21 cellular contexts compared by ENCODE assay signal in the genomic region with DNA sequence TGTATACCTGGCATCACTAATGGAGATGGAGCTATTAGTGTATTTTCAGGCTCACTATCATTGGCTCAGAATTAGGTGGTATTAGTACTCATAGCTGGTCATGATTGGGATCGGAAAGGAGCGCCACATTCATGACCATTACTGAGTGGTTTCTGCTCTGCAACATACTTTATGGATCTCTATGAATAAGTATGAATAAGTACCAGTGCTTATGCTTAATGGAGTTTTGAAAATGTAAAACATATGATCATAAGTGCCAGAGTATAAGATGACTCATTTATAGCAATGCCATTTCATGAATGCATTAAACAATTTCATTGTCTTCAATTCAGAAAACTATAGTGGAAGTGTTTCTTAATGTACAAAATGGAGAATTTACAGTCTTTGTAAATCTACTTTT.
DNase-seq lines count a peak whose midpoint lies in the region; ATAC-seq and TF ChIP-seq lines count a peak whose summit lies in the region.
"Had no signal": no experiment of that assay in that cellular context is flagged by ENCODE, and none has a peak within 500 bp of the region (broad histone marks: within the 10 kb centered on the region; RNA-seq: fewer than 3 reads in every experiment).

No MANE protein-coding gene starts in this region.

- H3K27me3 Mint-ChIP-seq in H9 (ENCODE audit: low read depth) (no peaks in the 10 kb centered on the region), GM23338 (ENCODE audit: insufficient read depth, low read depth, poor library complexity) (peaks cover 3% of the 10 kb centered on the region), WTC11 (ENCODE audit: low read depth) (no peaks in the 10 kb centered on the region)
- H3K27me3 Mint-ChIP-seq: CD4-positive, alpha-beta memory T cell; IgD-negative memory B cell had no signal

- no peak overlapping the region for H2AK5ac ChIP-seq in H9 (ENCODE audit: insufficient read length, low read length)

- H3F3A ChIP-seq in GM23338 (replicated peaks; ENCODE audit: low read depth) = no peaks in the 10 kb centered on the region

- H3K14ac ChIP-seq in H9 (ENCODE audit: insufficient read depth, low read length) = no peak overlapping the region

- no peak overlapping the region for H3K4me3 Mint-ChIP-seq in H9
- no peak overlapping the region for H3K4me3 Mint-ChIP-seq in GM23338
- H3K4me3 Mint-ChIP-seq in WTC11 = no peak overlapping the region
- H3K4me3 Mint-ChIP-seq: CD4-positive, alpha-beta memory T cell had no signal

- H3K27ac ChIP-seq in HEK293 (ENCODE audit: extremely low read depth, low read depth, low read length) (no peak overlapping the region), RWPE2 (ENCODE audit: poor library complexity, severe bottlenecking) (peak overlapping the region; percentile 27), epithelial cell of prostate (peak overlapping the region; percentile 77), H9 (ENCODE audit: insufficient read length, low read depth, low read length) (no peak overlapping the region), GM23338 (ENCODE audit: low read depth) (no peak overlapping the region)
- H3K27ac ChIP-seq: A549, BLaER1 had no signal

- no peak overlapping the region for H3K56ac ChIP-seq in H9 (ENCODE audit: insufficient read length, low read depth, low read length)

- H3K36me3 ChIP-seq in HEK293 (ENCODE audit: control insufficient read depth in 2 of 2, insufficient read depth in 1 of 2, low read length in 2 of 2) (no peaks in the 10 kb centered on the region), RWPE2 (ENCODE audit: low read depth) (no peaks in the 10 kb centered on the region), GM23338 (ENCODE audit: insufficient read depth) (no peaks in the 10 kb centered on the region)
- H3K36me3 ChIP-seq: BLaER1 had no signal

- no peak overlapping the region for H3T11ph ChIP-seq in H9 (ENCODE audit: low read length)

- no peak overlapping the region for H2BK5ac ChIP-seq in H9 (ENCODE audit: insufficient read length, low read length)

- no peak overlapping the region for H4K8ac ChIP-seq in H9 (replicated peaks; ENCODE audit: insufficient read length, low read depth, low read length)

- H3K9me3 ChIP-seq in HEK293 (ENCODE audit: control insufficient read depth, insufficient read depth, low read depth, low read length) = no peaks in the 10 kb centered on the region
- no peaks in the 10 kb centered on the region for H3K9me3 ChIP-seq in RWPE2 (ENCODE audit: severe bottlenecking)
- H3K9me3 ChIP-seq in H9 (ENCODE audit: control insufficient read depth, low read depth, low read length) = no peaks in the 10 kb centered on the region
- H3K9me3 ChIP-seq: A549, BLaER1 had no signal

- H2AFZ ChIP-seq in H9 (ENCODE audit: low read length) (no peak overlapping the region), GM23338 (no peak overlapping the region)

- H3K4me3 ChIP-seq in HEK293 (ENCODE audit: low read depth, low read length) (no peak overlapping the region), RWPE2 (ENCODE audit: severe bottlenecking) (no peak overlapping the region), GM23338 (no peak overlapping the region)
- H3K4me3 ChIP-seq: A549, BLaER1 had no signal

- no peak overlapping the region for H2BK20ac ChIP-seq in H9 (ENCODE audit: low read depth, low read length, poor library complexity, severe bottlenecking)

- DNase-seq in RWPE2 (ENCODE audit: low spot score) (no peak), epithelial cell of prostate (ENCODE audit: low read depth, low spot score) (no peak), foreskin melanocyte (peak; percentile 60), H9 (no peak), GM23338 (ENCODE audit: low spot score) (no peak), WTC11 (ENCODE audit: low spot score) (no peak)
- DNase-seq: Calu3; CD4-positive, alpha-beta memory T cell; H7; Kasumi-1; MM.1S; NCI-H1092; NCI-H1436 treated with DMSO at 0.1 percent for 48 hours; NCI-H2029; NCI-H2171 treated with DMSO at 0.1 percent for 48 hours; NCI-H446 treated with DMSO at 0.1 percent for 48 hours; SHP77 had no signal

- no peak overlapping the region for H3K23ac ChIP-seq in H9 (ENCODE audit: insufficient read length, low read depth, low read length)

- no peak overlapping the region for H3K18ac ChIP-seq in H9 (ENCODE audit: insufficient read length, low read depth, low read length)

- no peaks in the 10 kb centered on the region for H3K9me2 ChIP-seq in GM23338 (ENCODE audit: insufficient read depth)

- H3K79me2 ChIP-seq in H9 (ENCODE audit: insufficient read depth, low read length) (no peaks in the 10 kb centered on the region), GM23338 (replicated peaks; ENCODE audit: insufficient read depth) (no peaks in the 10 kb centered on the region)

- no peaks in the 10 kb centered on the region for H3K79me1 ChIP-seq in H9 (ENCODE audit: insufficient read depth, low read depth, low read length, poor library complexity, severe bottlenecking)

- H3K4me1 ChIP-seq in HEK293 (ENCODE audit: control insufficient read depth, insufficient read depth, low read length) (peaks cover 11% of the 10 kb centered on the region; the same call in 1 of the 2 replicates), RWPE2 (ENCODE audit: insufficient read depth, poor library complexity, severe bottlenecking) (peaks cover 26% of the 10 kb centered on the region), H9 (ENCODE audit: insufficient read depth, low read length) (peaks cover 2% of the 10 kb centered on the region; the same call in 1 of the 2 replicates), GM23338 (ENCODE audit: insufficient read depth) (peaks cover 28% of the 10 kb centered on the region)
- H3K4me1 ChIP-seq: A549, BLaER1 had no signal

- TF ChIP-seq CTCF in HEK293 (tag by site-specific recombination; IDR thresholded peaks at IDR 0.05) (no peak), RWPE2 (IDR thresholded peaks at IDR 0.05; ENCODE audit: poor library complexity, severe bottlenecking) (no peak), H9 (conservative IDR thresholded peaks at IDR 0.05) (no peak), GM23338 (conservative IDR thresholded peaks at IDR 0.05; ENCODE audit: low read depth in 2 of 2) (no peak), WTC11 (IDR thresholded peaks at IDR 0.05) (no peak)

- H4K20me1 ChIP-seq in H9 (ENCODE audit: control insufficient read depth, insufficient read depth, insufficient read length) (peaks cover 2% of the 10 kb centered on the region), GM23338 (replicated peaks; ENCODE audit: insufficient read depth) (no peaks in the 10 kb centered on the region)
- H4K20me1 ChIP-seq: BLaER1 had no signal

- no peak overlapping the region for H2BK120ac ChIP-seq in H9 (ENCODE audit: low read depth, low read length, poor library complexity, severe bottlenecking)

- POLR2A ChIA-PET in HEK293 (lab: Yijun Ruan, JAX) (no interaction called here), WTC11 (lab: Charles Lee) (no interaction called here)

- no peak overlapping the region for H4K91ac ChIP-seq in H9 (ENCODE audit: insufficient read length, low read depth, low read length)

- ATAC-seq in RWPE2 (ENCODE audit: low read depth) = peak; percentile 39
- no peak for ATAC-seq in GM23338
- no peak for ATAC-seq in WTC11
- ATAC-seq: A549 had no signal

- H3K9me3 Mint-ChIP-seq in H9 = no peaks in the 10 kb centered on the region
- no peaks in the 10 kb centered on the region for H3K9me3 Mint-ChIP-seq in GM23338
- H3K9me3 Mint-ChIP-seq in WTC11 = no peaks in the 10 kb centered on the region
- H3K9me3 Mint-ChIP-seq: CD4-positive, alpha-beta memory T cell; IgD-negative memory B cell had no signal

- H3K27me3 ChIP-seq in RWPE2 (ENCODE audit: insufficient read depth, poor library complexity, severe bottlenecking) (no peaks in the 10 kb centered on the region), H9 (ENCODE audit: insufficient read depth, low read length) (no peaks in the 10 kb centered on the region), GM23338 (ENCODE audit: insufficient read depth) (no peaks in the 10 kb centered on the region)
- H3K27me3 ChIP-seq: BLaER1 had no signal

- H3K4me1 Mint-ChIP-seq in H9 (peaks cover 33 to 37% of the 10 kb centered on the region in 2 experiments), GM23338 (peaks cover 31% of the 10 kb centered on the region), WTC11 (peaks cover 35% of the 10 kb centered on the region)
- H3K4me1 Mint-ChIP-seq: CD4-positive, alpha-beta memory T cell; IgD-negative memory B cell had no signal

- no peak overlapping the region for H3K9ac ChIP-seq in H9 (ENCODE audit: extremely low read depth, insufficient read length, low read length)
- H3K9ac ChIP-seq: BLaER1 had no signal

- WGBS in H9 (ENCODE audit: extremely low coverage, insufficient read length, low lambda C conversion rate) = no CpG with 5 or more reads among the region's 2 CpGs

- H2BK12ac ChIP-seq in H9 (ENCODE audit: insufficient read length, low read depth, low read length) = no peak overlapping the region

- no peak overlapping the region for H3K4ac ChIP-seq in H9 (ENCODE audit: low read depth, low read length)

- H3K27ac Mint-ChIP-seq in H9 = no peak overlapping the region
- H3K27ac Mint-ChIP-seq in GM23338 = no peak overlapping the region
- H3K27ac Mint-ChIP-seq in WTC11 = no peak overlapping the region
- H3K27ac Mint-ChIP-seq: CD4-positive, alpha-beta memory T cell; IgD-negative memory B cell had no signal

- no peak overlapping the region for H3K4me2 ChIP-seq in H9 (ENCODE audit: insufficient read depth, insufficient read length, low read length)
- H3K4me2 ChIP-seq in GM23338 = no peak overlapping the region
- H3K4me2 ChIP-seq: A549, BLaER1 had no signal

- CTCF ChIA-PET in HEK293 (lab: Yijun Ruan, JAX) = no interaction called here
- CTCF ChIA-PET in WTC11 (lab: Charles Lee) = no interaction called here

- no peaks in the 10 kb centered on the region for H3K23me2 ChIP-seq in H9 (ENCODE audit: insufficient read length, low read depth, low read length, poor library complexity, severe bottlenecking)

- no peak overlapping the region for H2BK15ac ChIP-seq in H9 (ENCODE audit: low read depth, low read length)

- H3K36me3 Mint-ChIP-seq in H9 (ENCODE audit: insufficient read depth in 1 of 3, low read depth in 3 of 3) (no peaks in the 10 kb centered on the region), GM23338 (ENCODE audit: low read depth) (no peaks in the 10 kb centered on the region), WTC11 (no peaks in the 10 kb centered on the region)
- H3K36me3 Mint-ChIP-seq: CD4-positive, alpha-beta memory T cell had no signal

- H4K5ac ChIP-seq in H9 (ENCODE audit: insufficient read length, low read depth, low read length) = no peak overlapping the region

TF ChIP-seq in HEK293, 187 proteins besides CTCF, POLR2A, EP300 and RAD21 (continues in another document):
- no peak for TF ChIP-seq ZNF610 (tag by site-specific recombination; IDR thresholded peaks at IDR 0.05; ENCODE audit: borderline replicate concordance)
- no peak for TF ChIP-seq IKZF3 (tag by site-specific recombination; IDR thresholded peaks at IDR 0.05)

TF ChIP-seq in GM23338, 12 proteins besides CTCF, POLR2A, EP300 and RAD21 (continues in another document):
- TF ChIP-seq CREB1 (CRISPR knock-in tag; IDR thresholded peaks at IDR 0.05; ENCODE audit: low read depth) (no peak), JUNB (IDR thresholded peaks at IDR 0.05; ENCODE audit: unreplicated experiment) (no peak), NANOG (IDR thresholded peaks at IDR 0.05; ENCODE audit: borderline replicate concordance) (no peak)

Comparison
In these comparisons a context has a peak if more than half of its experiments do, and no peak if none do; other contexts are left out.
1. H3K27ac ChIP-seq: peak in RWPE2 (single experiment) and epithelial cell of prostate (single experiment); none in HEK293 (single experiment), H9 (single experiment) and GM23338 (single experiment).